In the genomic region with DNA sequence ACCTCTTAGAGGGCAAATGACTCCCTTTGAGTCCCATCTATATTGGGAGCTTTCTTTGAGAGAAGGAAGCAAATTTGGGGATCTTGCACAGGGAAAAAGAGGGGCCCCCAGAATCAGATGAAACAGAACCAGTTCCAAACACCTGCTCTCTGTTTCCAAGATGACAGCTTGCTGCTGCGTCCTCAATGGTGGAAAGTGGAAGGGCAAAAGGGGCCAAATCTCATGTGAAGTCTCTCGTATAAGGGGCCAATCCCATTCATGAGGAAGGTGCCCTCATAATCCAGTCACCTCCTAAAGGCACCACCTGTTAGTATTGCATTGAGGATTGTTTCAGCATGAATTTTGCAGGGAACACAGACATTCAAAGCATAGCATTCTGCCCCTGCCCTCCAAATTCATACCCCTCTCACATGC, we compare ENCODE assay signal across 8 cellular contexts. TPM values are rescaled to one million over a fixed set of nuclear protein-coding genes. Genes with fewer than 3 reads are reported as not detected.
A peak's percentile ranks its signal among the peaks of the same experiment; 100 is the strongest.
DNase-seq lines count a peak whose midpoint lies in the region; ATAC-seq and TF ChIP-seq lines count a peak whose summit lies in the region.

No MANE protein-coding gene starts in this region.

- H3K27me3 Mint-ChIP-seq in IgD-negative memory B cell, result no peaks in the 10 kb centered on the region
- H3K27me3 Mint-ChIP-seq in naive thymus-derived CD8-positive, alpha-beta T cell, result no peaks in the 10 kb centered on the region

- in situ Hi-C loops in GM13977 (cut with MboI; ENCODE audit: low pct_unique_long_range_greater_than_20kb, low sequenced_read_pairs, unreplicated experiment), result loop anchor here (5.0 kb wide), 1 partner anchor 90 kb away; no protein-coding TSS in a partner anchor

- H3K27ac ChIP-seq in 22Rv1 (peak overlapping the region; percentile 96), coronary artery (peak overlapping the region; percentile 98)

- H3K4me3 Mint-ChIP-seq in IgD-negative memory B cell, result peak overlapping the region; percentile 88 to 96 (median 95)
- H3K4me3 Mint-ChIP-seq in naive thymus-derived CD8-positive, alpha-beta T cell, result peak overlapping the region; percentile 80 to 95 (median 88)

- H3K4me1 Mint-ChIP-seq in IgD-negative memory B cell, result peaks cover 40 to 61% (median 49%) of the 10 kb centered on the region in 3 donors
- H3K4me1 Mint-ChIP-seq in naive thymus-derived CD8-positive, alpha-beta T cell, result peaks cover 26 to 74% (median 53%) of the 10 kb centered on the region in 4 donors

- H3K4me3 ChIP-seq in coronary artery, result peak overlapping the region; percentile 81

- H3K27ac Mint-ChIP-seq in IgD-negative memory B cell, result peak overlapping the region; percentile 81 to 96 (median 85)
- peak overlapping the region; percentile 86 to 97 (median 94) for H3K27ac Mint-ChIP-seq in naive thymus-derived CD8-positive, alpha-beta T cell

- peaks cover 4% of the 10 kb centered on the region for H3K36me3 Mint-ChIP-seq in IgD-negative memory B cell
- H3K36me3 Mint-ChIP-seq in naive thymus-derived CD8-positive, alpha-beta T cell, result peaks cover 0 to 24% (median 1%) of the 10 kb centered on the region in 3 donors

- no peaks in the 10 kb centered on the region for H3K9me3 Mint-ChIP-seq in IgD-negative memory B cell
- H3K9me3 Mint-ChIP-seq in naive thymus-derived CD8-positive, alpha-beta T cell, result no peaks in the 10 kb centered on the region

- ATAC-seq in naive thymus-derived CD8-positive, alpha-beta T cell, result no peak
- ATAC-seq in HG03342 (IDR thresholded peaks at IDR 0.05; ENCODE audit: unreplicated experiment), result no peak

- POLR2A ChIA-PET in naive thymus-derived CD8-positive, alpha-beta T cell (lab: Charles Lee), result interaction anchor here (0.8 to 5.6 kb wide), 33 partner anchors 9 to 227 kb away, joined by 3 to 76 read pairs (median 8); partner anchors contain the start of genes RIPK1, SERPINB6, SERPINB9 and WRNIP1

- DNase-seq in coronary artery (ENCODE audit: low spot score), result no peak
- DNase-seq in naive thymus-derived CD8-positive, alpha-beta T cell, result no peak
- no peak for DNase-seq in superior temporal gyrus (ENCODE audit: extremely low spot score)
- DNase-seq in NCI-H748 treated with DMSO at 0.1 percent for 48 hours (lab: John Stamatoyannopoulos, UW), result no peak
- DNase-seq in GM13977 (ENCODE audit: low spot score), result no peak

- TF ChIP-seq CTCF in 22Rv1 (IDR thresholded peaks at IDR 0.05) (no peak), coronary artery (IDR thresholded peaks at IDR 0.05) (no peak), GM13977 (IDR thresholded peaks at IDR 0.05; ENCODE audit: extremely low read depth, insufficient read depth, missing control alignments) (no peak)

RNA-seq across cellular contexts. Expression of gene SERPINB1, which starts 0.5 kb away (rescaled TPM):
- 85.6 TPM for polyA plus RNA-seq in IgD-negative memory B cell
- 10 to 100 TPM; 65.3 to 67.1 TPM for total RNA-seq in naive thymus-derived CD8-positive, alpha-beta T cell
- polyA plus RNA-seq in naive thymus-derived CD8-positive, alpha-beta T cell, result 100 to 1,000 TPM; 121 to 130 (median 123) TPM
